Comparison of ENCODE assay signal across 10 cellular contexts in the genomic region with DNA sequence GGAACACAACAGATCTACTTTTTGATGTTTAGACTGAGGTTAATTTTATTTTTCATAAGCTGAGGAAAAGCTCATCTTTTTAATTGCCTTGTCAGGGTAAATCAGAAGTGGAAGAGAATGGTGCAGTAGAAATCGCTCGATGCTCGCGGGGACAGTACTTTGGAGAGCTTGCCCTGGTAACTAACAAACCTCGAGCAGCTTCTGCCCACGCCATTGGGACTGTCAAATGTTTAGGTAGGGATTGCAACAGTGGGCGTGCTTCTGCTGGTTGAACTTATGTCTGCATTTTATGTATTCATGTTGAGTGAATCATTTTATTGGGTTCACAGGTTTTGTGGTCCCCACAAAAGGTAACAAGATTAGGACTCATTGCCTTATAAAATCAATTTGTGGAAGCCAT.
"Had no signal": no experiment of that assay in that cellular context is flagged by ENCODE, and none has a peak within 500 bp of the region (broad histone marks: within the 10 kb centered on the region; RNA-seq: fewer than 3 reads in every experiment).

No MANE protein-coding gene starts in this region.

- DNase-seq: GM23248, GOT3, H7, HFFc6, KBM-7 had no signal

- H3K27me3 Mint-ChIP-seq: IgD-negative memory B cell had no signal

- H3K9me3 Mint-ChIP-seq: HFFc6 had no signal

- ATAC-seq: HCT116 had no signal

- H3K27ac Mint-ChIP-seq: HFFc6 had no signal

- H3K27ac ChIP-seq: GM23248, HL-60 had no signal

- H3K36me3 Mint-ChIP-seq: IgD-negative memory B cell had no signal

- H3K4me1 Mint-ChIP-seq: IgD-negative memory B cell had no signal

- H3K4me1 ChIP-seq: HAP-1 had no signal

- H2AFZ ChIP-seq: GM23248 had no signal

- H3K4me3 Mint-ChIP-seq: HFFc6, IgD-negative memory B cell had no signal

- H3K9me3 ChIP-seq: HAP-1 had no signal

- H3K4me3 ChIP-seq: GM23248, HAP-1 had no signal

- H3K36me3 ChIP-seq: HAP-1 had no signal

- H3K9ac ChIP-seq: GM23248 had no signal

- FAIRE-seq: HTR-8/SVneo had no signal
